In genomic region chr4:24569662-24570061, GRCh38 we compare ENCODE assay signal across 24 cellular contexts. TPM values are rescaled to one million over a fixed set of nuclear protein-coding genes. Genes with fewer than 3 reads are reported as not detected.
DNase-seq lines count a peak whose midpoint lies in the region; ATAC-seq lines count a peak whose summit lies in the region.
"Had no signal": no experiment of that assay in that cellular context is flagged by ENCODE, and none has a peak within 500 bp of the region (broad histone marks: within the 10 kb centered on the region; RNA-seq: fewer than 3 reads in every experiment).

No MANE protein-coding gene starts in this region.

- H3K27me3 ChIP-seq in CD8-positive, alpha-beta memory T cell (ENCODE audit: insufficient read depth, low read length, poor library complexity, severe bottlenecking), result no peaks in the 10 kb centered on the region
- H3K27me3 ChIP-seq in naive thymus-derived CD4-positive, alpha-beta T cell (ENCODE audit: control insufficient read depth in 2 of 2, insufficient read depth in 2 of 2, low read length in 2 of 2), result no peaks in the 10 kb centered on the region
- H3K27me3 ChIP-seq: SJCRH30, upper lobe of left lung had no signal

- H3K4me1 Mint-ChIP-seq in activated T-cell treated with anti-CD3 and anti-CD28 coated beads, Interleukin-2, amount 50 U/mL, for 24 hours (ENCODE audit: low read depth), result peaks cover 81% of the 10 kb centered on the region
- peaks cover 73 to 91% (median 89%) of the 10 kb centered on the region in 3 donors for H3K4me1 Mint-ChIP-seq in CD8-positive, alpha-beta memory T cell
- peaks cover 59% of the 10 kb centered on the region for H3K4me1 Mint-ChIP-seq in activated T-helper 2 cell treated with anti-CD3 and anti-CD28 coated beads, Interferon-gamma antibody, Interleukin-2, Interleukin-4, amounts not matched to agents 10 μg/mL and 5 μg/mL and 100 μg/mL, durations not matched to agents 14 hours and 24 hours and 36 hours (ENCODE audit: low read depth)
- peaks cover 61 to 95% (median 83%) of the 10 kb centered on the region in 7 donors for H3K4me1 Mint-ChIP-seq in naive thymus-derived CD4-positive, alpha-beta T cell

- H3K36me3 ChIP-seq in CD8-positive, alpha-beta memory T cell (ENCODE audit: insufficient read depth, low read length), result peaks cover 21% of the 10 kb centered on the region
- H3K36me3 ChIP-seq in naive thymus-derived CD4-positive, alpha-beta T cell (ENCODE audit: control insufficient read depth in 2 of 3, insufficient read depth in 3 of 3, low read length in 3 of 3), result peaks cover 0 to 35% (median 6%) of the 10 kb centered on the region in 3 experiments
- H3K36me3 ChIP-seq: prostate gland had no signal

- H3K4me3 Mint-ChIP-seq in activated T-cell treated with anti-CD3 and anti-CD28 coated beads, Interleukin-2, amount 50 U/mL, for 24 hours, result no peak overlapping the region
- peak overlapping the region in 4 of 7 donors; percentile 3 to 71 (median 32) for H3K4me3 Mint-ChIP-seq in CD8-positive, alpha-beta memory T cell
- no peak overlapping the region for H3K4me3 Mint-ChIP-seq in activated T-helper 2 cell treated with anti-CD3 and anti-CD28 coated beads, Interferon-gamma antibody, Interleukin-2, Interleukin-4, amounts not matched to agents 10 μg/mL and 5 μg/mL and 100 μg/mL, durations not matched to agents 14 hours and 24 hours and 36 hours (ENCODE audit: low read depth)
- H3K4me3 Mint-ChIP-seq in naive thymus-derived CD4-positive, alpha-beta T cell, result peak overlapping the region in 9 of 10 donors; percentile 21 to 71 (median 45)
- H3K4me3 Mint-ChIP-seq: B cell; dendritic cell treated with granulocyte-macrophage colony-stimulating factor and Interleukin-4, amounts not matched to agents 40 ng/mL and 50 ng/mL, for 4 days had no signal

- H3K27ac Mint-ChIP-seq in activated T-cell treated with anti-CD3 and anti-CD28 coated beads, Interleukin-2, amount 50 U/mL, for 24 hours, result peak overlapping the region; percentile 18
- peak overlapping the region in 2 of 8 donors; percentile 62 to 84 for H3K27ac Mint-ChIP-seq in CD8-positive, alpha-beta memory T cell
- peak overlapping the region; percentile 54 for H3K27ac Mint-ChIP-seq in activated T-helper 2 cell treated with anti-CD3 and anti-CD28 coated beads, Interferon-gamma antibody, Interleukin-2, Interleukin-4, amounts not matched to agents 10 μg/mL and 5 μg/mL and 100 μg/mL, durations not matched to agents 14 hours and 24 hours and 36 hours
- peak overlapping the region in 6 of 9 donors; percentile 7 to 69 (median 38) for H3K27ac Mint-ChIP-seq in naive thymus-derived CD4-positive, alpha-beta T cell
- H3K27ac Mint-ChIP-seq: B cell; dendritic cell treated with granulocyte-macrophage colony-stimulating factor and Interleukin-4, amounts not matched to agents 40 ng/mL and 50 ng/mL, for 4 days had no signal

- H3K36me3 Mint-ChIP-seq in activated T-cell treated with anti-CD3 and anti-CD28 coated beads, Interleukin-2, amount 50 U/mL, for 24 hours (ENCODE audit: low read depth), result peaks cover 97% of the 10 kb centered on the region
- peaks cover 12 to 74% (median 26%) of the 10 kb centered on the region in 3 donors for H3K36me3 Mint-ChIP-seq in CD8-positive, alpha-beta memory T cell
- H3K36me3 Mint-ChIP-seq in activated T-helper 2 cell treated with anti-CD3 and anti-CD28 coated beads, Interferon-gamma antibody, Interleukin-2, Interleukin-4, amounts not matched to agents 10 μg/mL and 5 μg/mL and 100 μg/mL, durations not matched to agents 14 hours and 24 hours and 36 hours (ENCODE audit: low read depth), result peaks cover 89% of the 10 kb centered on the region
- H3K36me3 Mint-ChIP-seq in naive thymus-derived CD4-positive, alpha-beta T cell, result peaks cover 7 to 61% (median 48%) of the 10 kb centered on the region in 5 donors

- POLR2A ChIA-PET in CD8-positive, alpha-beta memory T cell (lab: Charles Lee), result no interaction called here
- POLR2A ChIA-PET in naive thymus-derived CD4-positive, alpha-beta T cell (lab: Charles Lee), result no interaction called here

- no peaks in the 10 kb centered on the region for H3K27me3 Mint-ChIP-seq in activated T-cell treated with anti-CD3 and anti-CD28 coated beads, Interleukin-2, amount 50 U/mL, for 24 hours
- H3K27me3 Mint-ChIP-seq in CD8-positive, alpha-beta memory T cell, result no peaks in the 10 kb centered on the region
- H3K27me3 Mint-ChIP-seq in activated T-helper 2 cell treated with anti-CD3 and anti-CD28 coated beads, Interferon-gamma antibody, Interleukin-2, Interleukin-4, amounts not matched to agents 10 μg/mL and 5 μg/mL and 100 μg/mL, durations not matched to agents 14 hours and 24 hours and 36 hours (ENCODE audit: low read depth), result no peaks in the 10 kb centered on the region
- no peaks in the 10 kb centered on the region for H3K27me3 Mint-ChIP-seq in naive thymus-derived CD4-positive, alpha-beta T cell
- H3K27me3 Mint-ChIP-seq: B cell; dendritic cell treated with granulocyte-macrophage colony-stimulating factor and Interleukin-4, amounts not matched to agents 40 ng/mL and 50 ng/mL, for 4 days had no signal

- no peak overlapping the region for H3K27ac ChIP-seq in CD8-positive, alpha-beta memory T cell (ENCODE audit: low read depth, low read length)
- H3K27ac ChIP-seq in naive thymus-derived CD4-positive, alpha-beta T cell (ENCODE audit: low read depth, low read length), result no peak overlapping the region
- H3K27ac ChIP-seq: A549, KMS-11, lower lobe of right lung, prostate gland, SJCRH30, upper lobe of left lung had no signal

- CTCF ChIA-PET in CD8-positive, alpha-beta memory T cell (lab: Charles Lee), result no interaction called here
- CTCF ChIA-PET in naive thymus-derived CD4-positive, alpha-beta T cell (lab: Charles Lee), result no interaction called here

- DNase-seq in activated T-cell treated with anti-CD3 and anti-CD28 coated beads, Interleukin-2, amount 50 U/mL, for 24 hours, result no peak
- no peak for DNase-seq in activated T-cell treated with anti-CD3 and anti-CD28 coated beads for 4 hours
- no peak for DNase-seq in CD8-positive, alpha-beta memory T cell
- DNase-seq in activated T-helper 2 cell treated with anti-CD3 and anti-CD28 coated beads, Interferon-gamma antibody, Interleukin-2, Interleukin-4, amounts not matched to agents 10 μg/mL and 5 μg/mL and 100 μg/mL, durations not matched to agents 14 hours and 24 hours and 36 hours (ENCODE audit: low spot score), result no peak
- DNase-seq in naive thymus-derived CD4-positive, alpha-beta T cell, result no peak
- no peak for DNase-seq in amygdala (lab: John Stamatoyannopoulos, UW)
- DNase-seq in OCI-M1 (lab: John Stamatoyannopoulos, UW), result no peak
- DNase-seq: activated CD4-positive, alpha-beta T cell treated with anti-CD3 and anti-CD28 coated beads for 1 hour; activated naive CD4-positive, alpha-beta T cell; anterior cingulate cortex; Caco-2; caudate nucleus; DND-41; lower lobe of right lung; NCI-H146; NK-92 treated with Interleukin-12 subunit alpha and Interleukin-12 subunit beta, amount 100 ng/mL, for 24 hours; SJCRH30; upper lobe of left lung had no signal

- H3K4me3 ChIP-seq in CD8-positive, alpha-beta memory T cell (ENCODE audit: low read length), result no peak overlapping the region
- no peak overlapping the region for H3K4me3 ChIP-seq in naive thymus-derived CD4-positive, alpha-beta T cell (ENCODE audit: low read length)
- H3K4me3 ChIP-seq: A549, lower lobe of right lung, prostate gland, SJCRH30, upper lobe of left lung had no signal

- H3K9me3 Mint-ChIP-seq in activated T-cell treated with anti-CD3 and anti-CD28 coated beads, Interleukin-2, amount 50 U/mL, for 24 hours, result no peaks in the 10 kb centered on the region
- H3K9me3 Mint-ChIP-seq in CD8-positive, alpha-beta memory T cell, result no peaks in the 10 kb centered on the region
- H3K9me3 Mint-ChIP-seq in activated T-helper 2 cell treated with anti-CD3 and anti-CD28 coated beads, Interferon-gamma antibody, Interleukin-2, Interleukin-4, amounts not matched to agents 10 μg/mL and 5 μg/mL and 100 μg/mL, durations not matched to agents 14 hours and 24 hours and 36 hours, result no peaks in the 10 kb centered on the region
- no peaks in the 10 kb centered on the region for H3K9me3 Mint-ChIP-seq in naive thymus-derived CD4-positive, alpha-beta T cell
- H3K9me3 Mint-ChIP-seq: dendritic cell treated with granulocyte-macrophage colony-stimulating factor and Interleukin-4, amounts not matched to agents 40 ng/mL and 50 ng/mL, for 4 days had no signal

- ATAC-seq in naive thymus-derived CD4-positive, alpha-beta T cell, result peak; percentile 22
- ATAC-seq in GM18498 (IDR thresholded peaks at IDR 0.05; ENCODE audit: unreplicated experiment), result no peak
- ATAC-seq: lower lobe of right lung had no signal

- H3K4me1 ChIP-seq in CD8-positive, alpha-beta memory T cell (ENCODE audit: insufficient read depth, low read length), result peaks cover 54% of the 10 kb centered on the region
- peaks cover 9 to 31% of the 10 kb centered on the region in 2 donors for H3K4me1 ChIP-seq in naive thymus-derived CD4-positive, alpha-beta T cell (ENCODE audit: control insufficient read depth in 2 of 2, insufficient read depth in 2 of 2, low read length in 2 of 2)
- H3K4me1 ChIP-seq: prostate gland, SJCRH30 had no signal

- no peaks in the 10 kb centered on the region for H3K9me3 ChIP-seq in CD8-positive, alpha-beta memory T cell (ENCODE audit: low read length)
- H3K9me3 ChIP-seq in naive thymus-derived CD4-positive, alpha-beta T cell (ENCODE audit: control insufficient read depth in 2 of 3, low read length in 3 of 3), result no peaks in the 10 kb centered on the region
- H3K9me3 ChIP-seq: A549, Caco-2, lower lobe of right lung, prostate gland, SJCRH30, upper lobe of left lung had no signal

- intact Hi-C loops in activated T-helper 2 cell treated with anti-CD3 and anti-CD28 coated beads, Interferon-gamma antibody, Interleukin-2, Interleukin-4, amounts not matched to agents 10 μg/mL and 5 μg/mL and 100 μg/mL, durations not matched to agents 14 hours and 24 hours and 36 hours (cut with micrococcal nuclease), result no loop called here
- intact Hi-C loops in naive thymus-derived CD4-positive, alpha-beta T cell (cut with micrococcal nuclease), result no loop called here

RNA-seq across cellular contexts. Expression of gene DHX15, which starts 14.7 kb away (rescaled TPM):
- 100 to 1,000 TPM; 207 to 209 TPM for total RNA-seq in CD8-positive, alpha-beta memory T cell
- polyA plus RNA-seq in CD8-positive, alpha-beta memory T cell, result 54.8 TPM
- total RNA-seq in activated T-helper 2 cell treated with anti-CD3 and anti-CD28 coated beads, Interferon-gamma antibody, Interleukin-2, Interleukin-4, amounts not matched to agents 10 μg/mL and 5 μg/mL and 100 μg/mL, durations not matched to agents 14 hours and 24 hours and 36 hours, result 233 and 239 TPM in 2 replicates
- total RNA-seq in naive thymus-derived CD4-positive, alpha-beta T cell, result 100 to 1,000 TPM; 137 to 186 (median 139) TPM
- polyA plus RNA-seq in naive thymus-derived CD4-positive, alpha-beta T cell, result 10 to 100 TPM; 44.5 to 69.2 TPM

Comparison
In these comparisons a context has a peak if more than half of its experiments do, and no peak if none do; other contexts are left out.
1. H3K4me3 Mint-ChIP-seq: peak in CD8-positive, alpha-beta memory T cell (4 of 7) and naive thymus-derived CD4-positive, alpha-beta T cell (9 of 10); none in activated T-cell treated with anti-CD3 and anti-CD28 coated beads, Interleukin-2, amount 50 U/mL, for 24 hours (single experiment) and activated T-helper 2 cell treated with anti-CD3 and anti-CD28 coated beads, Interferon-gamma antibody, Interleukin-2, Interleukin-4, amounts not matched to agents 10 μg/mL and 5 μg/mL and 100 μg/mL, durations not matched to agents 14 hours and 24 hours and 36 hours (single experiment).